ENCODE assay signal across 1 cellular context in the genomic region with DNA sequence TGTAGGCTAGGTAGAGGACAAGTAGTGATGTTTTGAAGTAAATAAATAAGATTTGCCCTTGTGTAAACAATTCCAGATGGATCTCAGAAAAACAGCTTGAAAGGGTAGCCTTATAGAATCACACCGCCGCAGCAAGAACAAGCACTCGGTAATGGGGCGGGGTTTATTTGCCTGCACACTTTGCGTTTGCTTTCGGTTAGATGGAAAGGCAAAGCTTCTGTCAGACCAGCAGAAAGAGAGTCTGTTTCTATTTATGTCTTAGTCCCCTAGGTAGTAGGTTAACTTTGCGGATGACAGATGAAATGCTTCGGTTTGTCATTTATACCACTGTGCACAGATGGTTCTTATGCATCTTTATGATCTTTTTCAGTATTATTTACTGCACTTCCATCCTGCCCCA.
TF ChIP-seq lines count a peak whose summit lies in the region.

No MANE protein-coding gene starts in this region.

TF ChIP-seq in GM23338, 12 proteins besides CTCF, POLR2A, EP300 and RAD21 (continued from another document):
- TF ChIP-seq, protein P1, sequence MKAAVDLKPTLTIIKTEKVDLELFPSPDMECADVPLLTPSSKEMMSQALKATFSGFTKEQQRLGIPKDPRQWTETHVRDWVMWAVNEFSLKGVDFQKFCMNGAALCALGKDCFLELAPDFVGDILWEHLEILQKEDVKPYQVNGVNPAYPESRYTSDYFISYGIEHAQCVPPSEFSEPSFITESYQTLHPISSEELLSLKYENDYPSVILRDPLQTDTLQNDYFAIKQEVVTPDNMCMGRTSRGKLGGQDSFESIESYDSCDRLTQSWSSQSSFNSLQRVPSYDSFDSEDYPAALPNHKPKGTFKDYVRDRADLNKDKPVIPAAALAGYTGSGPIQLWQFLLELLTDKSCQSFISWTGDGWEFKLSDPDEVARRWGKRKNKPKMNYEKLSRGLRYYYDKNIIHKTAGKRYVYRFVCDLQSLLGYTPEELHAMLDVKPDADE (IDR thresholded peaks at IDR 0.05): no peak
- TF ChIP-seq ZNF114 (CRISPR knock-in tag; IDR thresholded peaks at IDR 0.05) (no peak), JUNB (IDR thresholded peaks at IDR 0.05; ENCODE audit: unreplicated experiment) (no peak), NANOG (IDR thresholded peaks at IDR 0.05; ENCODE audit: borderline replicate concordance) (no peak), EZH2phosphoT487 (IDR thresholded peaks at IDR 0.05; ENCODE audit: unreplicated experiment) (no peak), ZNF331 (CRISPR knock-in tag; IDR thresholded peaks at IDR 0.05; ENCODE audit: low read depth) (no peak), CREB1 (CRISPR knock-in tag; IDR thresholded peaks at IDR 0.05; ENCODE audit: low read depth) (no peak), STAT1 (IDR thresholded peaks at IDR 0.05; ENCODE audit: unreplicated experiment) (no peak), POLR2AphosphoS5 (IDR thresholded peaks at IDR 0.05; ENCODE audit: low read depth) (no peak)
- TF ChIP-seq, protein P2, sequence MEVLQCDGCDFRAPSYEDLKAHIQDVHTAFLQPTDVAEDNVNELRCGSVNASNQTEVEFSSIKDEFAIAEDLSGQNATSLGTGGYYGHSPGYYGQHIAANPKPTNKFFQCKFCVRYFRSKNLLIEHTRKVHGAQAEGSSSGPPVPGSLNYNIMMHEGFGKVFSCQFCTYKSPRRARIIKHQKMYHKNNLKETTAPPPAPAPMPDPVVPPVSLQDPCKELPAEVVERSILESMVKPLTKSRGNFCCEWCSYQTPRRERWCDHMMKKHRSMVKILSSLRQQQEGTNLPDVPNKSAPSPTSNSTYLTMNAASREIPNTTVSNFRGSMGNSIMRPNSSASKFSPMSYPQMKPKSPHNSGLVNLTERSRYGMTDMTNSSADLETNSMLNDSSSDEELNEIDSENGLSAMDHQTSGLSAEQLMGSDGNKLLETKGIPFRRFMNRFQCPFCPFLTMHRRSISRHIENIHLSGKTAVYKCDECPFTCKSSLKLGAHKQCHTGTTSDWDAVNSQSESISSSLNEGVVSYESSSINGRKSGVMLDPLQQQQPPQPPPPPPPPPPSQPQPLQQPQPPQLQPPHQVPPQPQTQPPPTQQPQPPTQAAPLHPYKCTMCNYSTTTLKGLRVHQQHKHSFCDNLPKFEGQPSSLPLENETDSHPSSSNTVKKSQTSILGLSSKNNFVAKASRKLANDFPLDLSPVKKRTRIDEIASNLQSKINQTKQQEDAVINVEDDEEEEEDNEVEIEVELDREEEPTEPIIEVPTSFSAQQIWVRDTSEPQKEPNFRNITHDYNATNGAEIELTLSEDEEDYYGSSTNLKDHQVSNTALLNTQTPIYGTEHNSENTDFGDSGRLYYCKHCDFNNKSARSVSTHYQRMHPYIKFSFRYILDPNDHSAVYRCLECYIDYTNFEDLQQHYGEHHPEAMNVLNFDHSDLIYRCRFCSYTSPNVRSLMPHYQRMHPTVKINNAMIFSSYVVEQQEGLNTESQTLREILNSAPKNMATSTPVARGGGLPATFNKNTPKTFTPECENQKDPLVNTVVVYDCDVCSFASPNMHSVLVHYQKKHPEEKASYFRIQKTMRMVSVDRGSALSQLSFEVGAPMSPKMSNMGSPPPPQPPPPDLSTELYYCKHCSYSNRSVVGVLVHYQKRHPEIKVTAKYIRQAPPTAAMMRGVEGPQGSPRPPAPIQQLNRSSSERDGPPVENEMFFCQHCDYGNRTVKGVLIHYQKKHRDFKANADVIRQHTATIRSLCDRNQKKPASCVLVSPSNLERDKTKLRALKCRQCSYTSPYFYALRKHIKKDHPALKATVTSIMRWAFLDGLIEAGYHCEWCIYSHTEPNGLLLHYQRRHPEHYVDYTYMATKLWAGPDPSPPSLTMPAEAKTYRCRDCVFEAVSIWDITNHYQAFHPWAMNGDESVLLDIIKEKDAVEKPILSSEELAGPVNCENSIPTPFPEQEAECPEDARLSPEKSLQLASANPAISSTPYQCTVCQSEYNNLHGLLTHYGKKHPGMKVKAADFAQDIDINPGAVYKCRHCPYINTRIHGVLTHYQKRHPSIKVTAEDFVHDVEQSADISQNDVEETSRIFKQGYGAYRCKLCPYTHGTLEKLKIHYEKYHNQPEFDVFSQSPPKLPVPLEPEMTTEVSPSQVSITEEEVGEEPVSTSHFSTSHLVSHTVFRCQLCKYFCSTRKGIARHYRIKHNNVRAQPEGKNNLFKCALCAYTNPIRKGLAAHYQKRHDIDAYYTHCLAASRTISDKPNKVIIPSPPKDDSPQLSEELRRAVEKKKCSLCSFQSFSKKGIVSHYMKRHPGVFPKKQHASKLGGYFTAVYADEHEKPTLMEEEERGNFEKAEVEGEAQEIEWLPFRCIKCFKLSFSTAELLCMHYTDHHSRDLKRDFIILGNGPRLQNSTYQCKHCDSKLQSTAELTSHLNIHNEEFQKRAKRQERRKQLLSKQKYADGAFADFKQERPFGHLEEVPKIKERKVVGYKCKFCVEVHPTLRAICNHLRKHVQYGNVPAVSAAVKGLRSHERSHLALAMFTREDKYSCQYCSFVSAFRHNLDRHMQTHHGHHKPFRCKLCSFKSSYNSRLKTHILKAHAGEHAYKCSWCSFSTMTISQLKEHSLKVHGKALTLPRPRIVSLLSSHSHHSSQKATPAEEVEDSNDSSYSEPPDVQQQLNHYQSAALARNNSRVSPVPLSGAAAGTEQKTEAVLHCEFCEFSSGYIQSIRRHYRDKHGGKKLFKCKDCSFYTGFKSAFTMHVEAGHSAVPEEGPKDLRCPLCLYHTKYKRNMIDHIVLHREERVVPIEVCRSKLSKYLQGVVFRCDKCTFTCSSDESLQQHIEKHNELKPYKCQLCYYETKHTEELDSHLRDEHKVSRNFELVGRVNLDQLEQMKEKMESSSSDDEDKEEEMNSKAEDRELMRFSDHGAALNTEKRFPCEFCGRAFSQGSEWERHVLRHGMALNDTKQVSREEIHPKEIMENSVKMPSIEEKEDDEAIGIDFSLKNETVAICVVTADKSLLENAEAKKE (CRISPR knock-in tag; IDR thresholded peaks at IDR 0.05): no peak
TF ChIP-seq in GM23338: peak in this region for 0.
